ENCODE assay signal across 16 cellular contexts in the genomic region with DNA sequence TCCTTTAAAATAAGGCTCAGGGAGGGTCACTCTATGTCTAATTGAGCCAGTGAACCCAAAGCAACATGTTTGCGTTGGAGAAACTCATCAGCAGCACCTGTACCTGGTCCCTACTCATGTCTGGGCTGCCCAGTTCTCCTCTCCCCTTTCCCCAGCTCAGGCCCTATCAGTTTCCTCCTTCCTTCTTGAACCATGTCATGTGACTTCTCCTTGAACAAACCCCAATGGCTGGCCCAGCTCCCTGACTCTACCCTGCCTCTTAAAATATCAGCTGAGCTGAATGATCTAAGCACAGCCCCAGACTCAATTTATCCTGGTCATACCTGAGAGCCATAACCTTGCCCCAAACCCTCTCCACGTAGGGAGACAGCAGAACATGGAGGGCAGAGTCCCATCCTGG.
"Had no signal": no experiment of that assay in that cellular context is flagged by ENCODE, and none has a peak within 500 bp of the region (broad histone marks: within the 10 kb centered on the region; RNA-seq: fewer than 3 reads in every experiment).

No MANE protein-coding gene starts in this region.

- H3K27me3 Mint-ChIP-seq: activated T-helper 17 cell treated with anti-CD3 and anti-CD28 coated beads, Interleukin-2, amount 50 U/mL, for 72 hours had no signal

- H3K4me3 Mint-ChIP-seq: activated CD8-positive, alpha-beta T cell treated with anti-CD3 and anti-CD28 coated beads, Interleukin-2, amount 10 ng/mL, durations not matched to agents 7 days and 5 days; activated naive CD8-positive, alpha-beta T cell treated with anti-CD3 and anti-CD28 coated beads for 36 hours; nephron had no signal

- H3K9me3 Mint-ChIP-seq: nephron had no signal

- ATAC-seq: activated CD4-positive, CD25-positive, alpha-beta regulatory T cell treated with anti-CD3 and anti-CD28 coated beads, Interleukin-2, amount 50 U/mL, for 24 hours; activated CD8-positive, alpha-beta T cell treated with anti-CD3 and anti-CD28 coated beads, Interleukin-2, amount 10 ng/mL, durations not matched to agents 7 days and 5 days; left lung; right cardiac atrium had no signal

- DNase-seq: activated CD8-positive, alpha-beta T cell treated with anti-CD3 and anti-CD28 coated beads, Interleukin-2, amount 10 ng/mL, durations not matched to agents 7 days and 5 days; activated naive CD8-positive, alpha-beta T cell treated with anti-CD3 and anti-CD28 coated beads for 36 hours; activated T-cell treated with anti-CD3 and anti-CD28 coated beads, Interleukin-2, amount 50 U/mL, for 1 hour; amniotic stem cell; colonic mucosa; dorsolateral prefrontal cortex; glutamatergic neuron; left lung; ovary; right cardiac atrium; stimulated activated CD4-positive, alpha-beta T cell treated with anti-CD3 and anti-CD28 coated beads, Interleukin-12 subunit alpha, Interleukin-12 subunit beta, amount 100 ng/mL, for 4 hours; stimulated activated CD4-positive, alpha-beta T cell treated with anti-CD3 and anti-CD28 coated beads, Interleukin-4, amount 100 ng/mL, for 4 hours; stomach had no signal

- H3K27ac Mint-ChIP-seq: activated CD8-positive, alpha-beta T cell treated with anti-CD3 and anti-CD28 coated beads, Interleukin-2, amount 10 ng/mL, durations not matched to agents 7 days and 5 days; activated naive CD8-positive, alpha-beta T cell treated with anti-CD3 and anti-CD28 coated beads for 36 hours; nephron had no signal
